Comparison of ENCODE assay signal across 18 cellular contexts in genomic region chr5:851076-851475, GRCh38. TPM values are rescaled to one million over a fixed set of nuclear protein-coding genes. Genes with fewer than 3 reads are reported as not detected.
DNase-seq lines count a peak whose midpoint lies in the region; ATAC-seq and TF ChIP-seq lines count a peak whose summit lies in the region.
"Had no signal": no experiment of that assay in that cellular context is flagged by ENCODE, and none has a peak within 500 bp of the region (broad histone marks: within the 10 kb centered on the region; RNA-seq: fewer than 3 reads in every experiment).

No MANE protein-coding gene starts in this region.

- H3K36me3 ChIP-seq in HUES6 (ENCODE audit: control insufficient read depth, insufficient read depth, low read length): peaks cover 9% of the 10 kb centered on the region
- no peaks in the 10 kb centered on the region for H3K36me3 ChIP-seq in left lung
- H3K36me3 ChIP-seq in psoas muscle (ENCODE audit: insufficient read depth in 1 of 2, low read depth in 1 of 2): no peaks in the 10 kb centered on the region
- H3K36me3 ChIP-seq: HAP-1 had no signal

- ATAC-seq in left lung (no peak), psoas muscle (no peak), HG03108 (IDR thresholded peaks at IDR 0.05; ENCODE audit: unreplicated experiment) (no peak)
- ATAC-seq: activated T-cell treated with anti-CD3 and anti-CD28 coated beads, Interleukin-2, amount 50 U/mL, for 72 hours; stimulated activated naive CD8-positive, alpha-beta T cell treated with anti-CD3 and anti-CD28 coated beads, Interleukin-15, Interleukin-2, amounts not matched to agents 100 U/mL and 50 U/mL, for 24 hours had no signal

- H3K27me3 ChIP-seq in HUES6 (ENCODE audit: control insufficient read depth, insufficient read depth, low read length) (no peaks in the 10 kb centered on the region; the same call in 1 of the 2 replicates), left lung (peaks cover 6 to 25% of the 10 kb centered on the region in 2 donors), psoas muscle (ENCODE audit: insufficient read depth in 3 of 3, low read length in 2 of 3) (peaks cover 0 to 31% (median 18%) of the 10 kb centered on the region in 3 donors)

- H3K9ac ChIP-seq in HUES6 (ENCODE audit: low read length): no peak overlapping the region

- peaks cover 6% of the 10 kb centered on the region; the same call in 1 of the 2 replicates for H3K4me1 ChIP-seq in HUES6 (ENCODE audit: control insufficient read depth, insufficient read depth, low read length)
- H3K4me1 ChIP-seq in left lung: no peaks in the 10 kb centered on the region
- no peaks in the 10 kb centered on the region for H3K4me1 ChIP-seq in psoas muscle
- H3K4me1 ChIP-seq: HAP-1 had no signal

- WGBS in psoas muscle, 3 donors: 36 to 48% (median 47%) methylated on average over 19 of the region's 19 CpGs

- DNase-seq in activated CD8-positive, alpha-beta memory T cell treated with anti-CD3 and anti-CD28 coated beads, Interleukin-2, amount 50 U/mL, for 48 hours: peak; percentile 34
- DNase-seq in activated CD8-positive, alpha-beta memory T cell treated with anti-CD3 and anti-CD28 coated beads, Interleukin-2, amount 50 U/mL, for 4 hours: no peak
- DNase-seq in left lung (peak; percentile 30 to 76), psoas muscle (peak; percentile 7 to 54), NCI-H128 (lab: John Stamatoyannopoulos, UW; ENCODE audit: unreplicated experiment) (no peak), iPS-NIHi7 (ENCODE audit: extremely low spot score) (no peak)
- DNase-seq: activated CD4-positive, alpha-beta T cell treated with anti-CD3 and anti-CD28 coated beads, Interleukin-2, amount 10 ng/mL, durations not matched to agents 24 days and 14 days; activated T-cell treated with anti-CD3 and anti-CD28 coated beads, Interleukin-2, amount 50 U/mL, for 72 hours; mammary epithelial cell; NCI-H1048; NCI-H2029; NCI-H510A treated with DMSO at 0.1 percent for 48 hours; occipital lobe; stimulated activated naive CD8-positive, alpha-beta T cell treated with anti-CD3 and anti-CD28 coated beads, Interleukin-15, Interleukin-2, amounts not matched to agents 100 U/mL and 50 U/mL, for 24 hours; T-helper 2 cell had no signal

- TF ChIP-seq CTCF in left lung (IDR thresholded peaks at IDR 0.05) (no peak), psoas muscle (IDR thresholded peaks at IDR 0.05) (no peak)

- H3K9me3 ChIP-seq in HUES6 (ENCODE audit: control insufficient read depth, insufficient read depth, low read depth, low read length): no peaks in the 10 kb centered on the region
- no peaks in the 10 kb centered on the region for H3K9me3 ChIP-seq in left lung
- H3K9me3 ChIP-seq in psoas muscle: no peaks in the 10 kb centered on the region
- H3K9me3 ChIP-seq: HAP-1 had no signal

- peak overlapping the region; percentile 40; the same call in 1 of the 2 replicates for H3K4me3 ChIP-seq in HUES6 (ENCODE audit: low read depth, low read length)
- peak overlapping the region in 1 of 2 donors; percentile 35 for H3K4me3 ChIP-seq in left lung
- no peak overlapping the region for H3K4me3 ChIP-seq in psoas muscle
- H3K4me3 ChIP-seq: HAP-1 had no signal

- no peak overlapping the region for H3K27ac ChIP-seq in HUES6 (ENCODE audit: low read depth, low read length)
- no peak overlapping the region for H3K27ac ChIP-seq in left lung
- no peak overlapping the region for H3K27ac ChIP-seq in psoas muscle

- intact Hi-C loops in left lung (cut with DNase I): no loop called here
- intact Hi-C loops in psoas muscle (cut with DNase I): no loop called here

RNA-seq across cellular contexts. Expression of gene ZDHHC11, which starts 0.3 kb away (rescaled TPM):
- total RNA-seq in left lung (10 to 100 TPM; 14.6 to 34.9 TPM), psoas muscle (1 to 10 TPM; 1.6 to 9.4 (median 2.8) TPM)
- 1 to 10 TPM in 1 of 3 donors, under 1 TPM in 2; 0.44 to 6.7 (median 0.51) TPM for polyA plus RNA-seq in psoas muscle

RNA-seq across cellular contexts. Expression of gene BRD9, which starts 41.5 kb away (rescaled TPM):
- total RNA-seq in left lung (10 to 100 TPM; 37.9 to 40.8 TPM), psoas muscle (10 to 100 TPM; 21.3 to 28.0 (median 22.3) TPM)
- polyA plus RNA-seq in psoas muscle: 10 to 100 TPM; 18.7 to 26.6 (median 24.8) TPM

RNA-seq across cellular contexts. Expression of gene TRIP13, which starts 41.6 kb away (rescaled TPM):
- total RNA-seq in left lung (1 to 10 TPM; 4.3 to 4.5 TPM), psoas muscle (under 1 TPM; 0.39 to 0.89 (median 0.76) TPM)
- polyA plus RNA-seq in psoas muscle: 1 to 10 TPM in 1 of 3 donors, under 1 TPM in 2; 0.44 to 2.9 (median 0.83) TPM

Comparison
In these comparisons a context has a peak if more than half of its experiments do, and no peak if none do; other contexts are left out.
1. DNase-seq: peak in activated CD8-positive, alpha-beta memory T cell treated with anti-CD3 and anti-CD28 coated beads, Interleukin-2, amount 50 U/mL, for 48 hours (single experiment), left lung (2 of 2) and psoas muscle (2 of 2); none in activated CD8-positive, alpha-beta memory T cell treated with anti-CD3 and anti-CD28 coated beads, Interleukin-2, amount 50 U/mL, for 4 hours (single experiment), NCI-H128 (single experiment) and iPS-NIHi7 (single experiment).